22 cellular contexts compared by ENCODE assay signal in the genomic region with DNA sequence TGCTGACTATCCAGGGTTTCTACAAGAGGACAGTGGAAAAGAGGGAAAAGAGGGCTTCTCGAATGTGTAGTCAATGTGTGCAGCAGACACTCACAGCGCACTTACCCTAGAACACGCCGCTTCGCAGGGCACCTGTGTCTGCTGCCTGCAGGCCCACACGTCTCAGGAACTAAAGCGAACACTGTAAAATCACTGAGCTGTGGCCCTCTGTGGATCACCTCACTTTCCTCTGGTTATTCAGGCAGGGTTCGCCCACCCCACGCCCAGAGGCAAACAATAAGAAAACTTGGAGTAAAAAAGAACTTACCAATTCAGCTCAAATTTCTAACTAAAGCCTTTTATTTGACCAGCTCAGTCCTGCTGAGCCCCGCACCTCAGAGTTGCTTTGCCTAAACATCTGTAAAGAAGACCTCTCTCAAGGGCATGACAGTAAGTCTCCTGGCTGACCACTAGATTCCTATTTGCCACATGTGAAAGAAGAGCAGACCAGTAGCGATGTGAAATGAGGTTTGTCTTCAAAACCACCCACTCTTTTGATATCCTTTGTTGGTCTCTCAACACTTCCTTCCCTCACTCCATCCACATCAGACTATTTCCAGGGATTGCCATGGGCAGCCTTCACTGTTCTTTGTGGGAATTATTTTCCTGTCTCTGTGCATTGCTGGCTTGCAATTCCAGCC. TPM values are rescaled to one million over a fixed set of nuclear protein-coding genes. Genes with fewer than 3 reads are reported as not detected.
DNase-seq lines count a peak whose midpoint lies in the region; ATAC-seq, FAIRE-seq and TF ChIP-seq lines count a peak whose summit lies in the region.
"Had no signal": no experiment of that assay in that cellular context is flagged by ENCODE, and none has a peak within 500 bp of the region (broad histone marks: within the 10 kb centered on the region; RNA-seq: fewer than 3 reads in every experiment).

No MANE protein-coding gene starts in this region.

- H3K4me1 Mint-ChIP-seq in neural crest cell (peaks cover 10% of the 10 kb centered on the region), CD14-positive monocyte (no peaks in the 10 kb centered on the region)
- peaks cover 78% of the 10 kb centered on the region for H3K4me1 Mint-ChIP-seq in activated CD4-positive, alpha-beta memory T cell treated with anti-CD3 and anti-CD28 coated beads, Interleukin-2, amount 10 ng/mL, durations not matched to agents 7 days and 5 days

- H2BK120ac ChIP-seq in IMR-90 (ENCODE audit: low read depth, low read length) (no peak overlapping the region), H1 (replicated peaks; ENCODE audit: low read depth, low read length) (no peak overlapping the region)

- H3K14ac ChIP-seq in IMR-90 (replicated peaks; ENCODE audit: low read depth, low read length) = 0 out of 2 replicates have a peak overlapping the region, but pooled peaks have one; percentile 8
- H3K14ac ChIP-seq in H1 (ENCODE audit: insufficient read length) = no peak overlapping the region

- H2BK5ac ChIP-seq in IMR-90 (ENCODE audit: low read depth, low read length, poor library complexity, severe bottlenecking) = no peak overlapping the region
- no peak overlapping the region; the same call in 1 of the 2 replicates for H2BK5ac ChIP-seq in H1 (ENCODE audit: low read depth, low read length)

- no peaks in the 10 kb centered on the region for H3K79me2 ChIP-seq in H1 (ENCODE audit: control insufficient read depth in 1 of 2, insufficient read depth in 2 of 2, low read length in 2 of 2)

- H3K4me2 ChIP-seq in BLaER1 treated with 17β-estradiol and CSF1 and Interleukin-3, amounts not matched to agents 10 nM and 100 nM = peak overlapping the region in 9 of 11 experiments; percentile 15 to 67 (median 55); a peak in 7 of 22 replicates
- H3K4me2 ChIP-seq in IMR-90 (ENCODE audit: low read depth, low read length) (no peak overlapping the region), H1 (ENCODE audit: insufficient read depth in 1 of 2, low read depth in 2 of 2, low read length in 2 of 2) (no peak overlapping the region)

- H3K36me3 ChIP-seq in BLaER1 treated with 17β-estradiol and CSF1 and Interleukin-3, amounts not matched to agents 10 nM and 100 nM = no peaks in the 10 kb centered on the region
- no peaks in the 10 kb centered on the region for H3K36me3 ChIP-seq in IMR-90 (ENCODE audit: control insufficient read depth, insufficient read depth, low read length)
- H3K36me3 ChIP-seq in H1 (ENCODE audit: control insufficient read depth in 2 of 4, insufficient read depth in 4 of 4, low read length in 3 of 4) = no peaks in the 10 kb centered on the region
- H3K36me3 ChIP-seq in left lung = no peaks in the 10 kb centered on the region
- H3K36me3 ChIP-seq: adrenal gland, cardiac muscle cell, right atrium auricular region had no signal

- H3K27me3 Mint-ChIP-seq in neural crest cell (ENCODE audit: low read depth) = no peaks in the 10 kb centered on the region
- no peaks in the 10 kb centered on the region for H3K27me3 Mint-ChIP-seq in activated CD4-positive, alpha-beta memory T cell treated with anti-CD3 and anti-CD28 coated beads, Interleukin-2, amount 10 ng/mL, durations not matched to agents 7 days and 5 days
- H3K27me3 Mint-ChIP-seq in CD14-positive monocyte (ENCODE audit: low read depth in 3 of 3) = peaks cover 33 to 47% (median 42%) of the 10 kb centered on the region in 3 donors
- H3K27me3 Mint-ChIP-seq: activated B cell treated with CpG ODN at 0.5 μM for 24 hours had no signal

- no peaks in the 10 kb centered on the region for H3K9me3 Mint-ChIP-seq in neural crest cell
- no peaks in the 10 kb centered on the region for H3K9me3 Mint-ChIP-seq in activated CD4-positive, alpha-beta memory T cell treated with anti-CD3 and anti-CD28 coated beads, Interleukin-2, amount 10 ng/mL, durations not matched to agents 7 days and 5 days
- H3K9me3 Mint-ChIP-seq in CD14-positive monocyte = peaks cover 0 to 1% (median 0%) of the 10 kb centered on the region in 7 donors
- H3K9me3 Mint-ChIP-seq: activated B cell treated with CpG ODN at 0.5 μM for 24 hours; activated T-helper 1 cell treated with anti-CD3 and anti-CD28 coated beads, Interleukin-12 subunit alpha, Interleukin-12 subunit beta, Interleukin-2, Interleukin-4 antibody, amounts not matched to agents 30 ng/mL and 10 ng/mL and 1 ng/mL, durations not matched to agents 14 hours and 24 hours and 36 hours; dendritic cell treated with granulocyte-macrophage colony-stimulating factor and Interleukin-4, amounts not matched to agents 40 ng/mL and 50 ng/mL, for 4 days; mesothelial cell of epicardium had no signal

- TF ChIP-seq EP300 in H1 (IDR thresholded peaks at IDR 0.05; ENCODE audit: borderline replicate concordance in 1 of 2, low read depth in 2 of 2, low read length in 2 of 2) = no peak

- no peak overlapping the region for H3K18ac ChIP-seq in IMR-90 (ENCODE audit: low read depth, low read length)
- no peak overlapping the region for H3K18ac ChIP-seq in H1 (ENCODE audit: extremely low read depth, low read length)

- no peak overlapping the region for H3K4me3 ChIP-seq in BLaER1 treated with 17β-estradiol and CSF1 and Interleukin-3, amounts not matched to agents 10 nM and 100 nM
- no peak overlapping the region for H3K4me3 ChIP-seq in IMR-90 (ENCODE audit: insufficient read depth, low read depth, low read length)
- H3K4me3 ChIP-seq in H1 (ENCODE audit: extremely low read depth in 1 of 4, insufficient read depth in 2 of 4, low read depth in 3 of 4, low read length in 4 of 4) = no peak overlapping the region
- H3K4me3 ChIP-seq in left lung = no peak overlapping the region
- H3K4me3 ChIP-seq: adrenal gland, cardiac muscle cell, right atrium auricular region had no signal

- H2AFZ ChIP-seq in IMR-90 (replicated peaks; ENCODE audit: low read length, poor library complexity) (no peak overlapping the region), H1 (ENCODE audit: low read length) (no peak overlapping the region)

- no peak overlapping the region for H4K8ac ChIP-seq in IMR-90 (ENCODE audit: low read depth in 2 of 2, low read length in 2 of 2)
- no peak overlapping the region for H4K8ac ChIP-seq in H1 (ENCODE audit: extremely low read depth, insufficient read depth, low read length)

- peaks cover 0 to 24% (median 0%) of the 10 kb centered on the region in 11 experiments; a peak in 4 of 22 replicates for H4K20me1 ChIP-seq in BLaER1 treated with 17β-estradiol and CSF1 and Interleukin-3, amounts not matched to agents 10 nM and 100 nM
- H4K20me1 ChIP-seq in IMR-90 (ENCODE audit: insufficient read depth, low read length) = no peaks in the 10 kb centered on the region
- no peaks in the 10 kb centered on the region for H4K20me1 ChIP-seq in H1 (replicated peaks in 1 of 2; ENCODE audit: control insufficient read depth in 1 of 2, insufficient read depth in 2 of 2, low read length in 2 of 2)

- no peak overlapping the region for H3K9ac ChIP-seq in BLaER1 treated with 17β-estradiol and CSF1 and Interleukin-3, amounts not matched to agents 10 nM and 100 nM
- H3K9ac ChIP-seq in IMR-90 (ENCODE audit: low read depth, low read length) (no peak overlapping the region), H1 (replicated peaks in 1 of 4; ENCODE audit: extremely low read depth in 1 of 4, low read depth in 3 of 4, low read length in 3 of 4) (no peak overlapping the region)

- H2AK9ac ChIP-seq in IMR-90 (replicated peaks; ENCODE audit: low read depth, low read length, poor library complexity) = no peak overlapping the region

- peaks cover 7% of the 10 kb centered on the region; the same call in 1 of the 2 replicates for H3K9me1 ChIP-seq in IMR-90 (ENCODE audit: insufficient read depth, low read length)

- H3K4me1 ChIP-seq in BLaER1 treated with 17β-estradiol and CSF1 and Interleukin-3, amounts not matched to agents 10 nM and 100 nM = peaks cover 13 to 26% (median 22%) of the 10 kb centered on the region in 10 experiments
- H3K4me1 ChIP-seq in IMR-90 (ENCODE audit: control insufficient read depth, insufficient read depth, low read length) (no peaks in the 10 kb centered on the region), H1 (replicated peaks in 1 of 4; ENCODE audit: control insufficient read depth in 3 of 4, insufficient read depth in 4 of 4, low read length in 3 of 4) (peaks cover 0 to 16% (median 6%) of the 10 kb centered on the region in 4 experiments; a peak in 4 of 7 replicates), left lung (peaks cover 6 to 29% of the 10 kb centered on the region in 2 donors)

- H3K23me2 ChIP-seq in H1 (ENCODE audit: low read depth, low read length) = no peaks in the 10 kb centered on the region

- no peak overlapping the region for H2AK5ac ChIP-seq in IMR-90 (ENCODE audit: low read depth, low read length)
- no peak overlapping the region for H2AK5ac ChIP-seq in H1 (ENCODE audit: low read depth, low read length)

- no peak overlapping the region for H4K5ac ChIP-seq in IMR-90 (ENCODE audit: low read depth, low read length)
- no peak overlapping the region for H4K5ac ChIP-seq in H1 (ENCODE audit: insufficient read length, low read depth, low read length)

- FAIRE-seq in H1 (lab: Jason Lieb, UNC) = no peak
- FAIRE-seq: HTR-8/SVneo had no signal

- intact Hi-C loops in IMR-90 (cut with micrococcal nuclease) = no loop called here
- intact Hi-C loops in CD14-positive monocyte (cut with micrococcal nuclease) = no loop called here
- intact Hi-C loops in left lung (cut with DNase I) = no loop called here

- dilution Hi-C loops in IMR-90 (cut with HindIII; ENCODE audit: low sequenced_read_pairs, unreplicated experiment) = no loop called here

- H3K36me3 Mint-ChIP-seq in neural crest cell (ENCODE audit: low read depth) = no peaks in the 10 kb centered on the region
- H3K36me3 Mint-ChIP-seq in activated CD4-positive, alpha-beta memory T cell treated with anti-CD3 and anti-CD28 coated beads, Interleukin-2, amount 10 ng/mL, durations not matched to agents 7 days and 5 days (ENCODE audit: low read depth) = peaks cover 11% of the 10 kb centered on the region
- no peaks in the 10 kb centered on the region for H3K36me3 Mint-ChIP-seq in CD14-positive monocyte
- H3K36me3 Mint-ChIP-seq: mesothelial cell of epicardium had no signal

- POLR2A ChIA-PET in IMR-90 (lab: Charles Lee; ENCODE audit: unreplicated experiment) (no interaction called here), H1 (lab: Charles Lee; ENCODE audit: partially characterized antibody) (interaction anchor here (0.6 to 1.3 kb wide), 4 partner anchors 17 to 451 kb away, joined by 3 read pairs; no protein-coding TSS in a partner anchor)
- POLR2A ChIA-PET in activated CD4-positive, alpha-beta memory T cell treated with anti-CD3 and anti-CD28 coated beads, Interleukin-2, amount 10 ng/mL, durations not matched to agents 7 days and 5 days (lab: Charles Lee) = interaction anchor here (1.4 kb wide), 1 partner anchor 8 kb away, joined by 3 read pairs; no protein-coding TSS in a partner anchor

- no peaks in the 10 kb centered on the region for H3K9me3 ChIP-seq in BLaER1 treated with 17β-estradiol and CSF1 and Interleukin-3, amounts not matched to agents 10 nM and 100 nM (replicated peaks in 1 of 11)
- H3K9me3 ChIP-seq in IMR-90 (ENCODE audit: control insufficient read depth, insufficient read depth, low read length) (no peaks in the 10 kb centered on the region), H1 (ENCODE audit: insufficient read depth in 2 of 2, low read depth in 1 of 2, low read length in 1 of 2) (no peaks in the 10 kb centered on the region), left lung (no peaks in the 10 kb centered on the region)
- H3K9me3 ChIP-seq: adrenal gland, right atrium auricular region had no signal

- in situ Hi-C loops in IMR-90 (cut with MboI; ENCODE audit: low sequenced_read_pairs) = no loop called here

- TF ChIP-seq POLR2A in IMR-90 (IDR thresholded peaks at IDR 0.05; ENCODE audit: low read depth, low read length) (no peak), H1 (IDR thresholded peaks at IDR 0.05; ENCODE audit: control extremely low read depth in 1 of 2, low read depth in 2 of 2, low read length in 2 of 2) (no peak)

- H4K91ac ChIP-seq in IMR-90 (ENCODE audit: insufficient read depth, low read depth, low read length) (no peak overlapping the region), H1 (replicated peaks; ENCODE audit: insufficient read length, low read length) (peak overlapping the region; percentile 70)

- H3K23ac ChIP-seq in IMR-90 (ENCODE audit: low read depth, low read length) = no peak overlapping the region
- no peak overlapping the region for H3K23ac ChIP-seq in H1 (ENCODE audit: insufficient read length)

- BruUV-seq in IMR-90 (replicated peaks; lab: Mats Ljungman, UMichigan) = no TSS peak

- peaks cover 0 to 13% of the 10 kb centered on the region in 2 experiments; a peak in 2 of 4 replicates for H3K79me1 ChIP-seq in IMR-90 (ENCODE audit: low read depth in 1 of 2, low read length in 2 of 2)
- no peaks in the 10 kb centered on the region; the same call in 1 of the 2 replicates for H3K79me1 ChIP-seq in H1 (ENCODE audit: low read depth, low read length)

- DNase-seq in IMR-90 (no peak), H1 (ENCODE audit: low read depth in 1 of 2, low spot score in 2 of 2) (peak in 1 of 2 experiments; percentile 40), neural crest cell (ENCODE audit: low read depth, low spot score) (no peak), NCI-H2227 treated with DMSO at 0.1 percent for 48 hours (lab: John Stamatoyannopoulos, UW) (no peak), CD14-positive monocyte (ENCODE audit: low spot score) (no peak), left lung (no peak)
- DNase-seq in activated CD4-positive, alpha-beta memory T cell treated with anti-CD3 and anti-CD28 coated beads, Interleukin-2, amount 10 ng/mL, durations not matched to agents 7 days and 5 days = no peak
- DNase-seq: activated B cell treated with CpG ODN at 0.5 μM for 24 hours, COR-L47, GOT3, NCI-H1092, NCI-H2107, NCI-H510A treated with DMSO at 0.1 percent for 48 hours, Right ventricle myocardium superior had no signal

- no peak overlapping the region for H3K56ac ChIP-seq in IMR-90 (ENCODE audit: extremely low read depth, insufficient read depth, low read length)
- H3K56ac ChIP-seq in H1 (replicated peaks; ENCODE audit: insufficient read length, low read depth, low read length) = no peak overlapping the region

- no peak overlapping the region for H3K4me3 Mint-ChIP-seq in neural crest cell
- H3K4me3 Mint-ChIP-seq in activated CD4-positive, alpha-beta memory T cell treated with anti-CD3 and anti-CD28 coated beads, Interleukin-2, amount 10 ng/mL, durations not matched to agents 7 days and 5 days = no peak overlapping the region
- no peak overlapping the region for H3K4me3 Mint-ChIP-seq in CD14-positive monocyte
- H3K4me3 Mint-ChIP-seq: activated B cell treated with CpG ODN at 0.5 μM for 24 hours; activated T-helper 1 cell treated with anti-CD3 and anti-CD28 coated beads, Interleukin-12 subunit alpha, Interleukin-12 subunit beta, Interleukin-2, Interleukin-4 antibody, amounts not matched to agents 30 ng/mL and 10 ng/mL and 1 ng/mL, durations not matched to agents 14 hours and 24 hours and 36 hours; dendritic cell treated with granulocyte-macrophage colony-stimulating factor and Interleukin-4, amounts not matched to agents 40 ng/mL and 50 ng/mL, for 4 days; mesothelial cell of epicardium had no signal

- ATAC-seq in IMR-90 (ENCODE audit: low read depth) (no peak), left lung (no peak)

- TF ChIP-seq CTCF in IMR-90 (conservative IDR thresholded peaks at IDR 0.05; ENCODE audit: low read depth, low read length) = no peak
- no peak for TF ChIP-seq CTCF in H1 (IDR thresholded peaks at IDR 0.05; ENCODE audit: control extremely low read depth in 1 of 3, insufficient read depth in 1 of 3, low read depth in 1 of 3, low read length in 3 of 3)
- no peak for TF ChIP-seq CTCF in neural crest cell (conservative IDR thresholded peaks at IDR 0.05)
- no peak for TF ChIP-seq CTCF in CD14-positive monocyte (IDR thresholded peaks at IDR 0.05)
- no peak for TF ChIP-seq CTCF in left lung (IDR thresholded peaks at IDR 0.05)

- CTCF ChIA-PET in IMR-90 (lab: Yijun Ruan, JAX) = no interaction called here
- CTCF ChIA-PET in H1 (lab: Charles Lee; ENCODE audit: partially characterized antibody) = interaction anchor here (0.6 to 3.1 kb wide), 5 partner anchors 30 to 421 kb away, joined by 3 to 9 read pairs (median 3); no protein-coding TSS in a partner anchor
- CTCF ChIA-PET in activated CD4-positive, alpha-beta memory T cell treated with anti-CD3 and anti-CD28 coated beads, Interleukin-2, amount 10 ng/mL, durations not matched to agents 7 days and 5 days (lab: Charles Lee) = no interaction called here

- H3K27ac ChIP-seq in BLaER1 treated with 17β-estradiol and CSF1 and Interleukin-3, amounts not matched to agents 10 nM and 100 nM = no peak overlapping the region
- no peak overlapping the region for H3K27ac ChIP-seq in IMR-90 (ENCODE audit: insufficient read depth, low read length)
- H3K27ac ChIP-seq in H1 (ENCODE audit: low read depth, low read length) = no peak overlapping the region
- no peak overlapping the region for H3K27ac ChIP-seq in left lung
- H3K27ac ChIP-seq: cardiac muscle cell, right atrium auricular region had no signal

- H3K27ac Mint-ChIP-seq in neural crest cell (ENCODE audit: unreplicated experiment) (peak overlapping the region; percentile 73), CD14-positive monocyte (no peak overlapping the region)
- no peak overlapping the region for H3K27ac Mint-ChIP-seq in activated CD4-positive, alpha-beta memory T cell treated with anti-CD3 and anti-CD28 coated beads, Interleukin-2, amount 10 ng/mL, durations not matched to agents 7 days and 5 days
- H3K27ac Mint-ChIP-seq: activated B cell treated with CpG ODN at 0.5 μM for 24 hours; activated T-helper 1 cell treated with anti-CD3 and anti-CD28 coated beads, Interleukin-12 subunit alpha, Interleukin-12 subunit beta, Interleukin-2, Interleukin-4 antibody, amounts not matched to agents 30 ng/mL and 10 ng/mL and 1 ng/mL, durations not matched to agents 14 hours and 24 hours and 36 hours; dendritic cell treated with granulocyte-macrophage colony-stimulating factor and Interleukin-4, amounts not matched to agents 40 ng/mL and 50 ng/mL, for 4 days; mesothelial cell of epicardium had no signal

- whole genome bisulfite sequencing in IMR-90 (ENCODE audit: extremely low coverage in 2 of 2, insufficient read length in 1 of 2), 2 experiments = 87% methylated on average over 4 of the region's 11 CpGs; no CpG with 5 or more reads in 1 of the 2 experiments
- 84% methylated on average over 11 of the region's 11 CpGs; no CpG with 5 or more reads in 1 of the 2 experiments for WGBS in H1 (ENCODE audit: extremely low coverage in 1 of 2, insufficient coverage in 1 of 2, insufficient read length in 1 of 2, insufficient replicate concordance in 2 of 2, low coverage in 1 of 2, low lambda C conversion rate in 2 of 2, missing lambda C conversion rate in 1 of 2), 2 experiments

- H3K4ac ChIP-seq in IMR-90 (ENCODE audit: low read depth, low read length) (no peak overlapping the region), H1 (replicated peaks; ENCODE audit: insufficient read length, low read depth, low read length) (no peak overlapping the region)

- no peak overlapping the region; the same call in 1 of the 2 replicates for H2BK12ac ChIP-seq in H1 (ENCODE audit: low read depth, low read length)

- TF ChIP-seq RAD21 in IMR-90 (IDR thresholded peaks at IDR 0.05; ENCODE audit: low read length) = no peak
- no peak for TF ChIP-seq RAD21 in H1 (IDR thresholded peaks at IDR 0.05 in 1 of 2, conservative IDR thresholded peaks at IDR 0.05 in 1 of 2; ENCODE audit: low read depth in 2 of 2, low read length in 2 of 2)

- H2BK20ac ChIP-seq in IMR-90 (ENCODE audit: low read depth, low read length) (no peak overlapping the region), H1 (ENCODE audit: low read length) (0 out of 2 replicates have a peak overlapping the region, but pooled peaks have one; percentile 2)

- peaks cover 0 to 20% (median 0%) of the 10 kb centered on the region in 11 experiments; a peak in 2 of 22 replicates for H3K27me3 ChIP-seq in BLaER1 treated with 17β-estradiol and CSF1 and Interleukin-3, amounts not matched to agents 10 nM and 100 nM
- peaks cover 2% of the 10 kb centered on the region; the same call in 1 of the 2 replicates for H3K27me3 ChIP-seq in IMR-90 (ENCODE audit: control insufficient read depth, insufficient read depth, low read length)
- no peaks in the 10 kb centered on the region for H3K27me3 ChIP-seq in H1 (replicated peaks in 1 of 4; ENCODE audit: control insufficient read depth in 3 of 4, extremely low read depth in 1 of 4, insufficient read depth in 3 of 4, low read length in 3 of 4)
- no peaks in the 10 kb centered on the region for H3K27me3 ChIP-seq in left lung
- H3K27me3 ChIP-seq: adrenal gland, cardiac muscle cell, right atrium auricular region had no signal

- H2BK15ac ChIP-seq in IMR-90 (ENCODE audit: low read depth, low read length) (no peak overlapping the region), H1 (ENCODE audit: low read length) (0 out of 2 replicates have a peak overlapping the region, but pooled peaks have one; percentile 74)

RNA-seq across cellular contexts. Expression of a gene that starts 19.3 kb away (rescaled TPM):
- total RNA-seq in IMR-90 (2012; rRNA removed) (7.2 and 9.7 TPM in 2 replicates), neural crest cell (6.9 and 8.2 TPM in 2 replicates), left lung (100 to 1,000 TPM; 110 to 158 TPM)
- polyA plus RNA-seq in IMR-90 (2012; rRNA removed) (4.8 and 6.4 TPM in 2 replicates), H1 (2011; rRNA removed) (18.7 and 21.6 TPM in 2 replicates), CD14-positive monocyte (not detected)
- 2.7 and 3.8 TPM in 2 replicates for polyA plus RNA-seq in IMR-90 (2012; cell fraction: cytosol; rRNA removed)
- 5.8 and 10.6 TPM in 2 replicates for polyA plus RNA-seq in IMR-90 (2012; cell fraction: nucleus; rRNA removed; ENCODE audit: low replicate concordance)
- 31.5 and 35.4 TPM in 2 replicates for total RNA-seq in H1 (2021; fragmentation: NEBNext Ultra II Directional; extraction: Animal tissue kit (Norgen Biotek cat#: 25700))
- 24.3 TPM for polyA plus RNA-seq in H1 (2011; cell fraction: cytosol; rRNA removed)
- 23.9 TPM for polyA plus RNA-seq in H1 (2011; cell fraction: nucleus; rRNA removed)
- polyA plus RNA-seq in H1 (2012, experiment 1 of 2) = 26.9 to 34.3 TPM (median 27.8 TPM) in 4 replicates
- polyA plus RNA-seq in H1 (2012, experiment 2 of 2) = 1.2 TPM
- 14.1 TPM for polyA plus RNA-seq in H1 (2013, experiment 1 of 2)
- polyA plus RNA-seq in H1 (2013, experiment 2 of 2) = 13.7 TPM
- polyA minus RNA-seq in H1 (2011; rRNA and poly(A)+ RNA removed) = 43.4 and 72.7 TPM in 2 replicates
- 24.7 TPM for polyA minus RNA-seq in H1 (2011; cell fraction: cytosol; rRNA and poly(A)+ RNA removed)
- polyA minus RNA-seq in H1 (2011; cell fraction: nucleus; rRNA and poly(A)+ RNA removed) = 64.1 TPM
- total RNA-seq in activated CD4-positive, alpha-beta memory T cell treated with anti-CD3 and anti-CD28 coated beads, Interleukin-2, amount 10 ng/mL, durations not matched to agents 7 days and 5 days = 10 to 100 TPM; 86.0 to 87.7 TPM

Comparison
In these comparisons a context has a peak if more than half of its experiments do, and no peak if none do; other contexts are left out.
1. H3K4me2 ChIP-seq: peak in BLaER1 treated with 17β-estradiol and CSF1 and Interleukin-3, amounts not matched to agents 10 nM and 100 nM (9 of 11); none in IMR-90 (single experiment) and H1 (0 of 2).